In genomic region chr14:49879683-49880204, GRCh38 we compare ENCODE assay signal across 8 cellular contexts. TPM values are rescaled to one million over a fixed set of nuclear protein-coding genes. Genes with fewer than 3 reads are reported as not detected.
DNase-seq lines count a peak whose midpoint lies in the region; ATAC-seq and TF ChIP-seq lines count a peak whose summit lies in the region.

No MANE protein-coding gene starts in this region.

- H3K27ac Mint-ChIP-seq in WTC11 = no peak overlapping the region
- peak overlapping the region in 5 of 6 donors; percentile 65 to 89 (median 84) for H3K27ac Mint-ChIP-seq in naive B cell

- H3K27me3 Mint-ChIP-seq in WTC11 (ENCODE audit: low read depth) = no peaks in the 10 kb centered on the region
- H3K27me3 Mint-ChIP-seq in naive B cell = no peaks in the 10 kb centered on the region

- peaks cover 36% of the 10 kb centered on the region for H3K4me1 Mint-ChIP-seq in WTC11
- H3K4me1 Mint-ChIP-seq in naive B cell = peaks cover 11 to 24% (median 16%) of the 10 kb centered on the region in 3 donors

- no peak overlapping the region for H3K27ac ChIP-seq in 22Rv1

- H3K4me3 Mint-ChIP-seq in WTC11 (no peak overlapping the region), naive B cell (peak overlapping the region in 4 of 8 donors; percentile 9 to 62 (median 16))

- H3K9me3 Mint-ChIP-seq in WTC11 (peaks cover 7% of the 10 kb centered on the region), naive B cell (no peaks in the 10 kb centered on the region)

- peaks cover 3% of the 10 kb centered on the region; the same call in 1 of the 2 replicates for H3K36me3 Mint-ChIP-seq in WTC11
- H3K36me3 Mint-ChIP-seq in naive B cell = no peaks in the 10 kb centered on the region

- ATAC-seq in HG02759 (IDR thresholded peaks at IDR 0.05; ENCODE audit: unreplicated experiment) = peak; percentile 86
- peak; percentile 85 for ATAC-seq in WTC11
- ATAC-seq in naive B cell (ENCODE audit: low read depth in 2 of 2) = peak; percentile 86
- no peak for ATAC-seq in HG03025 (IDR thresholded peaks at IDR 0.05; ENCODE audit: low FRiP score, unreplicated experiment)

- POLR2A ChIA-PET in WTC11 (lab: Charles Lee) = interaction anchor here (0.6 to 1.1 kb wide), 4 partner anchors 12 to 235 kb away, joined by 3 to 6 read pairs (median 4); no protein-coding TSS in a partner anchor

- DNase-seq in NCI-H1930 (lab: John Stamatoyannopoulos, UW) (peak; percentile 21 to 40), WTC11 (ENCODE audit: low spot score) (peak; percentile 67), naive B cell (peak; percentile 39)
- DNase-seq in effector CD4-positive, alpha-beta T cell = peak; percentile 35

- TF ChIP-seq CTCF in 22Rv1 (IDR thresholded peaks at IDR 0.05) (peak; percentile 84), GM12873 (IDR thresholded peaks at IDR 0.05; ENCODE audit: insufficient read depth, low read depth, low read length, missing control alignments) (peak; percentile 87), WTC11 (IDR thresholded peaks at IDR 0.05) (peak; percentile 67)

- CTCF ChIA-PET in WTC11 (lab: Charles Lee) = interaction anchor here (0.6 to 3.5 kb wide), 29 partner anchors 13 to 345 kb away, joined by 3 to 47 read pairs (median 4); partner anchors contain the start of genes ARF6, NEMF and VCPKMT

TF ChIP-seq in WTC11, 78 proteins besides CTCF, POLR2A, EP300 and RAD21:
- no peak for TF ChIP-seq AFF4 (CRISPR knock-in tag; IDR thresholded peaks at IDR 0.05; ENCODE audit: borderline replicate concordance)
- no peak for TF ChIP-seq MYBL2 (CRISPR knock-in tag; IDR thresholded peaks at IDR 0.05)
- TF ChIP-seq GRHL2 (CRISPR knock-in tag; IDR thresholded peaks at IDR 0.05; ENCODE audit: insufficient replicate concordance, severe bottlenecking) = no peak
- no peak for TF ChIP-seq SOX15 (CRISPR knock-in tag; IDR thresholded peaks at IDR 0.05)
- no peak for TF ChIP-seq ZNF671 (CRISPR knock-in tag; IDR thresholded peaks at IDR 0.05)
- no peak for TF ChIP-seq FOXK1 (CRISPR knock-in tag; IDR thresholded peaks at IDR 0.05)
- 0 out of 2 replicates have a peak, but pooled peaks have one; percentile 73 for TF ChIP-seq EMX1 (CRISPR knock-in tag; IDR thresholded peaks at IDR 0.05)
- no peak for TF ChIP-seq ZNF138 (CRISPR knock-in tag; conservative IDR thresholded peaks at IDR 0.05)
- TF ChIP-seq GTF2I (CRISPR knock-in tag; conservative IDR thresholded peaks at IDR 0.05) = 0 out of 2 replicates have a peak, but pooled peaks have one; percentile 34
- no peak for TF ChIP-seq ZNF532 (CRISPR knock-in tag; IDR thresholded peaks at IDR 0.05; ENCODE audit: borderline replicate concordance)

RNA-seq across cellular contexts. Expression of gene ARF6, which starts 13.1 kb away (rescaled TPM):
- total RNA-seq in WTC11 (2021) = 50.9 to 55.9 TPM (median 51.9 TPM) in 3 replicates
- polyA plus RNA-seq in naive B cell (ENCODE audit: low read depth in 6 of 6) = 100 to 1,000 TPM; 161 to 190 (median 184) TPM

RNA-seq across cellular contexts. Expression of gene NEMF, which starts 27.2 kb away (rescaled TPM):
- total RNA-seq in WTC11 (2021) = 50.1 to 51.2 TPM (median 50.1 TPM) in 3 replicates
- 10 to 100 TPM; 42.8 to 80.8 (median 50.0) TPM for polyA plus RNA-seq in naive B cell (ENCODE audit: low read depth in 6 of 6)
